ENCODE assay signal across 1 cellular context in the genomic region with DNA sequence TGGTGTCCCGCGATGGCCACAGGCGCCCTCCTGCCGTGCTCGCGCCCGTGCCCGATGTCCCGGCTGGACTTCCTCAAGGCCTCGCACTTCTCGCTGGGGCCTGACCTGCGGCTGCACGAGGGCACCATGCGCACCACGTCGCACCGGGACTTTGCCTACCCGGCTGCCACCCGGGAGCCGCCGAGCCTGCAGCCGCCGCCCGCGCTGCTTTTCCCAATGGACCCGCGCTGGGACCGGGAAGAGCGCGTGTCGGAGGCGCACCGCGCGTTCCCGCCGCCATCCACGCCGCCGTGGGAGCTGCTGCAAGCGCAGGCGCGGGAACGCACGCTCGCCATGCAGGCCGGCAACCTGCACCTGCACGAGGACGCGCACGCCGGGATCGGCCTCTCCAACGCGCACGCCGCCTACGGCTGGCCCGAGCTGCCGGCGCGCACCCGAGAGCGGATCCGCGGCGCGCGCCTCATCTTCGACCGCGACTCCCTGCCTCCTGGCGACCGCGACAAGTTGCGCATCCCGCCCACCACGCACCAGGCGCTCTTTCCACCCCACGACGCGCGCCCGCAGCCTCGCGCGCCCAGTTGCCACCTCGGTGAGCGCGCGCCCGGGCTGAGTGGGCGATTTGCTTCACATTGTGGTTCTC.
A peak's percentile ranks its signal among the peaks of the same experiment; 100 is the strongest.
TF ChIP-seq lines count a peak whose summit lies in the region.

No MANE protein-coding gene starts in this region.

TF ChIP-seq in HepG2, 621 proteins besides CTCF, POLR2A, EP300 and RAD21 (continued from another document and continues in another):
- TF ChIP-seq, protein P1, sequence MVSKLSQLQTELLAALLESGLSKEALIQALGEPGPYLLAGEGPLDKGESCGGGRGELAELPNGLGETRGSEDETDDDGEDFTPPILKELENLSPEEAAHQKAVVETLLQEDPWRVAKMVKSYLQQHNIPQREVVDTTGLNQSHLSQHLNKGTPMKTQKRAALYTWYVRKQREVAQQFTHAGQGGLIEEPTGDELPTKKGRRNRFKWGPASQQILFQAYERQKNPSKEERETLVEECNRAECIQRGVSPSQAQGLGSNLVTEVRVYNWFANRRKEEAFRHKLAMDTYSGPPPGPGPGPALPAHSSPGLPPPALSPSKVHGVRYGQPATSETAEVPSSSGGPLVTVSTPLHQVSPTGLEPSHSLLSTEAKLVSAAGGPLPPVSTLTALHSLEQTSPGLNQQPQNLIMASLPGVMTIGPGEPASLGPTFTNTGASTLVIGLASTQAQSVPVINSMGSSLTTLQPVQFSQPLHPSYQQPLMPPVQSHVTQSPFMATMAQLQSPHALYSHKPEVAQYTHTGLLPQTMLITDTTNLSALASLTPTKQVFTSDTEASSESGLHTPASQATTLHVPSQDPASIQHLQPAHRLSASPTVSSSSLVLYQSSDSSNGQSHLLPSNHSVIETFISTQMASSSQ (IDR thresholded peaks at IDR 0.05; ENCODE audit: low read depth), result no peak
- TF ChIP-seq, protein P1 (CRISPR knock-in tag; IDR thresholded peaks at IDR 0.05; ENCODE audit: borderline replicate concordance), result 0 out of 2 replicates have a peak, but pooled peaks have one; percentile 33
- TF ChIP-seq ZNF891 (CRISPR knock-in tag; IDR thresholded peaks at IDR 0.05) (peak; percentile 55; the same call in 1 of the 2 replicates), FOXA3 (CRISPR knock-in tag; IDR thresholded peaks at IDR 0.05) (no peak), HNRNPK (IDR thresholded peaks at IDR 0.05; ENCODE audit: low read depth, low read length, poor library complexity, severe bottlenecking) (no peak), ZNF747 (CRISPR knock-in tag; IDR thresholded peaks at IDR 0.05; ENCODE audit: borderline replicate concordance) (no peak), ARNT2 (CRISPR knock-in tag; IDR thresholded peaks at IDR 0.05; ENCODE audit: low read depth) (peak; percentile 67), KLF13 (CRISPR knock-in tag; IDR thresholded peaks at IDR 0.05) (0 out of 2 replicates have a peak, but pooled peaks have one; percentile 39), HMGA1 (CRISPR knock-in tag; conservative IDR thresholded peaks at IDR 0.05) (no peak), ZNF331 (CRISPR knock-in tag; IDR thresholded peaks at IDR 0.05) (no peak), CHCHD3 (CRISPR knock-in tag; IDR thresholded peaks at IDR 0.05) (peak; percentile 65; the same call in 1 of the 2 replicates), GLI4 (CRISPR knock-in tag; IDR thresholded peaks at IDR 0.05; ENCODE audit: borderline replicate concordance) (peak; percentile 72; the same call in 1 of the 2 replicates), ZNF225 (CRISPR knock-in tag; IDR thresholded peaks at IDR 0.05) (peak; percentile 69; the same call in 1 of the 2 replicates), ETV6 (CRISPR knock-in tag; conservative IDR thresholded peaks at IDR 0.05) (no peak), ZNF644 (CRISPR knock-in tag; IDR thresholded peaks at IDR 0.05; ENCODE audit: low read depth) (no peak), GATAD2A (CRISPR knock-in tag; IDR thresholded peaks at IDR 0.05) (no peak), ZBTB7A (CRISPR knock-in tag; IDR thresholded peaks at IDR 0.05) (peak; percentile 81), KDM4B (CRISPR knock-in tag; IDR thresholded peaks at IDR 0.05) (no peak), KAT2B (IDR thresholded peaks at IDR 0.05; ENCODE audit: borderline replicate concordance, low read depth, low read length) (no peak), MYC (CRISPR knock-in tag; IDR thresholded peaks at IDR 0.05; ENCODE audit: borderline replicate concordance) (peak; percentile 77), ADNP (CRISPR knock-in tag; IDR thresholded peaks at IDR 0.05) (no peak), ZSCAN22 (CRISPR knock-in tag; IDR thresholded peaks at IDR 0.05) (no peak), SMYD3 (CRISPR knock-in tag; IDR thresholded peaks at IDR 0.05) (0 out of 2 replicates have a peak, but pooled peaks have one; percentile 45), ZSCAN30 (CRISPR knock-in tag; IDR thresholded peaks at IDR 0.05) (no peak), SNAPC2 (CRISPR knock-in tag; IDR thresholded peaks at IDR 0.05) (no peak), ZC3H4 (CRISPR knock-in tag; IDR thresholded peaks at IDR 0.05; ENCODE audit: borderline replicate concordance) (no peak), KDM1A (CRISPR knock-in tag; IDR thresholded peaks at IDR 0.05) (no peak), ZNF337 (CRISPR knock-in tag; IDR thresholded peaks at IDR 0.05; ENCODE audit: borderline replicate concordance, low read depth) (no peak), GFI1 (CRISPR knock-in tag; IDR thresholded peaks at IDR 0.05; ENCODE audit: borderline replicate concordance) (no peak), SETDB1 (CRISPR knock-in tag; IDR thresholded peaks at IDR 0.05; ENCODE audit: borderline replicate concordance) (no peak), MED13 (CRISPR knock-in tag; IDR thresholded peaks at IDR 0.05) (no peak), ZNF333 (CRISPR knock-in tag; IDR thresholded peaks at IDR 0.05; ENCODE audit: borderline replicate concordance) (peak; percentile 59; the same call in 1 of the 2 replicates), ATF7 (IDR thresholded peaks at IDR 0.05) (no peak), ATF7 (CRISPR knock-in tag; IDR thresholded peaks at IDR 0.05) (0 out of 2 replicates have a peak, but pooled peaks have one; percentile 40), RNF2 (conservative IDR thresholded peaks at IDR 0.05; ENCODE audit: low read depth) (peak; percentile 74; the same call in 1 of the 2 replicates), ZNF605 (CRISPR knock-in tag; IDR thresholded peaks at IDR 0.05) (peak; percentile 40; the same call in 1 of the 2 replicates), ZNF441 (CRISPR knock-in tag; IDR thresholded peaks at IDR 0.05; ENCODE audit: borderline replicate concordance) (0 out of 2 replicates have a peak, but pooled peaks have one; percentile 29), MXI1 (IDR thresholded peaks at IDR 0.05; ENCODE audit: borderline replicate concordance, low read depth, low read length) (no peak), MBD4 (IDR thresholded peaks at IDR 0.05; ENCODE audit: borderline replicate concordance, low read length) (no peak), ZNF343 (CRISPR knock-in tag; IDR thresholded peaks at IDR 0.05) (peak; percentile 52; the same call in 1 of the 2 replicates), BORCS8-MEF2B (CRISPR knock-in tag; IDR thresholded peaks at IDR 0.05) (peak; percentile 88), SRSF1 (optimal IDR thresholded peaks at IDR 0.05; ENCODE audit: low read depth, low read length) (no peak), GABPB1 (CRISPR knock-in tag; IDR thresholded peaks at IDR 0.05) (peak; percentile 65; the same call in 1 of the 2 replicates), PRMT3 (CRISPR knock-in tag; IDR thresholded peaks at IDR 0.05; ENCODE audit: borderline replicate concordance, low read depth) (no peak)
- TF ChIP-seq, protein P2, sequence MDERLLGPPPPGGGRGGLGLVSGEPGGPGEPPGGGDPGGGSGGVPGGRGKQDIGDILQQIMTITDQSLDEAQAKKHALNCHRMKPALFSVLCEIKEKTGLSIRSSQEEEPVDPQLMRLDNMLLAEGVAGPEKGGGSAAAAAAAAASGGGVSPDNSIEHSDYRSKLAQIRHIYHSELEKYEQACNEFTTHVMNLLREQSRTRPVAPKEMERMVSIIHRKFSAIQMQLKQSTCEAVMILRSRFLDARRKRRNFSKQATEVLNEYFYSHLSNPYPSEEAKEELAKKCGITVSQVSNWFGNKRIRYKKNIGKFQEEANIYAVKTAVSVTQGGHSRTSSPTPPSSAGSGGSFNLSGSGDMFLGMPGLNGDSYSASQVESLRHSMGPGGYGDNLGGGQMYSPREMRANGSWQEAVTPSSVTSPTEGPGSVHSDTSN (CRISPR knock-in tag; IDR thresholded peaks at IDR 0.05), result no peak
- TF ChIP-seq, protein P3, sequence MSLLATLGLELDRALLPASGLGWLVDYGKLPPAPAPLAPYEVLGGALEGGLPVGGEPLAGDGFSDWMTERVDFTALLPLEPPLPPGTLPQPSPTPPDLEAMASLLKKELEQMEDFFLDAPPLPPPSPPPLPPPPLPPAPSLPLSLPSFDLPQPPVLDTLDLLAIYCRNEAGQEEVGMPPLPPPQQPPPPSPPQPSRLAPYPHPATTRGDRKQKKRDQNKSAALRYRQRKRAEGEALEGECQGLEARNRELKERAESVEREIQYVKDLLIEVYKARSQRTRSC (CRISPR knock-in tag; IDR thresholded peaks at IDR 0.05; ENCODE audit: low read depth), result no peak
- TF ChIP-seq, protein P4, sequence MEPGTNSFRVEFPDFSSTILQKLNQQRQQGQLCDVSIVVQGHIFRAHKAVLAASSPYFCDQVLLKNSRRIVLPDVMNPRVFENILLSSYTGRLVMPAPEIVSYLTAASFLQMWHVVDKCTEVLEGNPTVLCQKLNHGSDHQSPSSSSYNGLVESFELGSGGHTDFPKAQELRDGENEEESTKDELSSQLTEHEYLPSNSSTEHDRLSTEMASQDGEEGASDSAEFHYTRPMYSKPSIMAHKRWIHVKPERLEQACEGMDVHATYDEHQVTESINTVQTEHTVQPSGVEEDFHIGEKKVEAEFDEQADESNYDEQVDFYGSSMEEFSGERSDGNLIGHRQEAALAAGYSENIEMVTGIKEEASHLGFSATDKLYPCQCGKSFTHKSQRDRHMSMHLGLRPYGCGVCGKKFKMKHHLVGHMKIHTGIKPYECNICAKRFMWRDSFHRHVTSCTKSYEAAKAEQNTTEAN (CRISPR knock-in tag; conservative IDR thresholded peaks at IDR 0.05), result 0 out of 2 replicates have a peak, but pooled peaks have one; percentile 31
- TF ChIP-seq, protein P5, sequence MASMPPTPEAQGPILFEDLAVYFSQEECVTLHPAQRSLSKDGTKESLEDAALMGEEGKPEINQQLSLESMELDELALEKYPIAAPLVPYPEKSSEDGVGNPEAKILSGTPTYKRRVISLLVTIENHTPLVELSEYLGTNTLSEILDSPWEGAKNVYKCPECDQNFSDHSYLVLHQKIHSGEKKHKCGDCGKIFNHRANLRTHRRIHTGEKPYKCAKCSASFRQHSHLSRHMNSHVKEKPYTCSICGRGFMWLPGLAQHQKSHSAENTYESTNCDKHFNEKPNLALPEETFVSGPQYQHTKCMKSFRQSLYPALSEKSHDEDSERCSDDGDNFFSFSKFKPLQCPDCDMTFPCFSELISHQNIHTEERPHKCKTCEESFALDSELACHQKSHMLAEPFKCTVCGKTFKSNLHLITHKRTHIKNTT (CRISPR knock-in tag; IDR thresholded peaks at IDR 0.05), result no peak
- TF ChIP-seq, protein P6, sequence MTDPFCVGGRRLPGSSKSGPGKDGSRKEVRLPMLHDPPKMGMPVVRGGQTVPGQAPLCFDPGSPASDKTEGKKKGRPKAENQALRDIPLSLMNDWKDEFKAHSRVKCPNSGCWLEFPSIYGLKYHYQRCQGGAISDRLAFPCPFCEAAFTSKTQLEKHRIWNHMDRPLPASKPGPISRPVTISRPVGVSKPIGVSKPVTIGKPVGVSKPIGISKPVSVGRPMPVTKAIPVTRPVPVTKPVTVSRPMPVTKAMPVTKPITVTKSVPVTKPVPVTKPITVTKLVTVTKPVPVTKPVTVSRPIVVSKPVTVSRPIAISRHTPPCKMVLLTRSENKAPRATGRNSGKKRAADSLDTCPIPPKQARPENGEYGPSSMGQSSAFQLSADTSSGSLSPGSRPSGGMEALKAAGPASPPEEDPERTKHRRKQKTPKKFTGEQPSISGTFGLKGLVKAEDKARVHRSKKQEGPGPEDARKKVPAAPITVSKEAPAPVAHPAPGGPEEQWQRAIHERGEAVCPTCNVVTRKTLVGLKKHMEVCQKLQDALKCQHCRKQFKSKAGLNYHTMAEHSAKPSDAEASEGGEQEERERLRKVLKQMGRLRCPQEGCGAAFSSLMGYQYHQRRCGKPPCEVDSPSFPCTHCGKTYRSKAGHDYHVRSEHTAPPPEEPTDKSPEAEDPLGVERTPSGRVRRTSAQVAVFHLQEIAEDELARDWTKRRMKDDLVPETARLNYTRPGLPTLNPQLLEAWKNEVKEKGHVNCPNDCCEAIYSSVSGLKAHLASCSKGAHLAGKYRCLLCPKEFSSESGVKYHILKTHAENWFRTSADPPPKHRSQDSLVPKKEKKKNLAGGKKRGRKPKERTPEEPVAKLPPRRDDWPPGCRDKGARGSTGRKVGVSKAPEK (CRISPR knock-in tag; IDR thresholded peaks at IDR 0.05; ENCODE audit: borderline replicate concordance), result no peak
- TF ChIP-seq, protein P7, sequence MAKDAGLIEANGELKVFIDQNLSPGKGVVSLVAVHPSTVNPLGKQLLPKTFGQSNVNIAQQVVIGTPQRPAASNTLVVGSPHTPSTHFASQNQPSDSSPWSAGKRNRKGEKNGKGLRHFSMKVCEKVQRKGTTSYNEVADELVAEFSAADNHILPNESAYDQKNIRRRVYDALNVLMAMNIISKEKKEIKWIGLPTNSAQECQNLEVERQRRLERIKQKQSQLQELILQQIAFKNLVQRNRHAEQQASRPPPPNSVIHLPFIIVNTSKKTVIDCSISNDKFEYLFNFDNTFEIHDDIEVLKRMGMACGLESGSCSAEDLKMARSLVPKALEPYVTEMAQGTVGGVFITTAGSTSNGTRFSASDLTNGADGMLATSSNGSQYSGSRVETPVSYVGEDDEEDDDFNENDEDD (CRISPR knock-in tag; IDR thresholded peaks at IDR 0.05; ENCODE audit: borderline replicate concordance), result peak; percentile 84
- TF ChIP-seq, protein P8, sequence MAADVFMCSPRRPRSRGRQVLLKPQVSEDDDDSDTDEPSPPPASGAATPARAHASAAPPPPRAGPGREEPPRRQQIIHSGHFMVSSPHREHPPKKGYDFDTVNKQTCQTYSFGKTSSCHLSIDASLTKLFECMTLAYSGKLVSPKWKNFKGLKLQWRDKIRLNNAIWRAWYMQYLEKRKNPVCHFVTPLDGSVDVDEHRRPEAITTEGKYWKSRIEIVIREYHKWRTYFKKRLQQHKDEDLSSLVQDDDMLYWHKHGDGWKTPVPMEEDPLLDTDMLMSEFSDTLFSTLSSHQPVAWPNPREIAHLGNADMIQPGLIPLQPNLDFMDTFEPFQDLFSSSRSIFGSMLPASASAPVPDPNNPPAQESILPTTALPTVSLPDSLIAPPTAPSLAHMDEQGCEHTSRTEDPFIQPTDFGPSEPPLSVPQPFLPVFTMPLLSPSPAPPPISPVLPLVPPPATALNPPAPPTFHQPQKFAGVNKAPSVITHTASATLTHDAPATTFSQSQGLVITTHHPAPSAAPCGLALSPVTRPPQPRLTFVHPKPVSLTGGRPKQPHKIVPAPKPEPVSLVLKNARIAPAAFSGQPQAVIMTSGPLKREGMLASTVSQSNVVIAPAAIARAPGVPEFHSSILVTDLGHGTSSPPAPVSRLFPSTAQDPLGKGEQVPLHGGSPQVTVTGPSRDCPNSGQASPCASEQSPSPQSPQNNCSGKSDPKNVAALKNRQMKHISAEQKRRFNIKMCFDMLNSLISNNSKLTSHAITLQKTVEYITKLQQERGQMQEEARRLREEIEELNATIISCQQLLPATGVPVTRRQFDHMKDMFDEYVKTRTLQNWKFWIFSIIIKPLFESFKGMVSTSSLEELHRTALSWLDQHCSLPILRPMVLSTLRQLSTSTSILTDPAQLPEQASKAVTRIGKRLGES (CRISPR knock-in tag; IDR thresholded peaks at IDR 0.05; ENCODE audit: borderline replicate concordance), result peak; percentile 70; the same call in 1 of the 2 replicates
